ENCODE assay signal across 1 cellular context in the genomic region with DNA sequence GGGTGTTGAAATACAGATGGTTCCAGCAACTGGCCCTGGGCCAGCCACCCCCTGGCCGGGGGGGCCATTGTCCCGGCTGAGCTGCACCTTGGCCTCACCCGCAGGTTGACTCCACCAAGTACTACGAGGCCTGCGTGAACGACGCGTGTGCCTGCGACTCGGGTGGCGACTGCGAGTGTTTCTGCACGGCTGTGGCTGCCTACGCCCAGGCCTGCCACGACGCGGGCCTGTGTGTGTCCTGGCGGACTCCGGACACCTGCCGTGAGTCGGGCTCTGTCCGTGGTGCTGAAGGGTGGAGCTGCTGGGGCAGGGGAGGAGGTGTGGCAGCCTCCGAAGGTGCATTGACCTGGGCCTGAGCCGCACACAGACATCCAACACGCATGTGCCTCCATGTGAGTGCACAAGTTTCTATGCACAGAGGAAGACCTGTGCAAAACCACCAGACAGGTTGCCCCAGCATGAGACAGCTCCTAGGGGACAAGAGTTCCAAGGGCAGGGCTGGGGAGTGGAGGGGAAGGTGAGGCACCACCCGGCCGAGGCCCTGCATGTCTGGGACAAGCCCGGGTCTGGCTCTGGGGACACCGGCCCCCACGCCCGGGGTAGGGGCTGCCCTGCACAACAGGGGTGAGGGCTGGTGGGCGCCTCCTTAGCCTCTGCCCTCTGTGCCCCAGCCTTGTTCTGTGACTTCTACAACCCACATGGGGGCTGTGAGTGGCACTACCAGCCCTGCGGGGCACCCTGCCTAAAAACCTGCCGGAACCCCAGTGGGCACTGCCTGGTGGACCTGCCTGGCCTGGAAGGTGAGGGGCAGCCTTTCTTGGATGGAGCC.
A peak's percentile ranks its signal among the peaks of the same experiment; 100 is the strongest.
TF ChIP-seq lines count a peak whose summit lies in the region.

No MANE protein-coding gene starts in this region.

TF ChIP-seq in WTC11, 78 proteins besides CTCF, POLR2A, EP300 and RAD21 (continued from another document and continues in another):
- TF ChIP-seq, protein P1, sequence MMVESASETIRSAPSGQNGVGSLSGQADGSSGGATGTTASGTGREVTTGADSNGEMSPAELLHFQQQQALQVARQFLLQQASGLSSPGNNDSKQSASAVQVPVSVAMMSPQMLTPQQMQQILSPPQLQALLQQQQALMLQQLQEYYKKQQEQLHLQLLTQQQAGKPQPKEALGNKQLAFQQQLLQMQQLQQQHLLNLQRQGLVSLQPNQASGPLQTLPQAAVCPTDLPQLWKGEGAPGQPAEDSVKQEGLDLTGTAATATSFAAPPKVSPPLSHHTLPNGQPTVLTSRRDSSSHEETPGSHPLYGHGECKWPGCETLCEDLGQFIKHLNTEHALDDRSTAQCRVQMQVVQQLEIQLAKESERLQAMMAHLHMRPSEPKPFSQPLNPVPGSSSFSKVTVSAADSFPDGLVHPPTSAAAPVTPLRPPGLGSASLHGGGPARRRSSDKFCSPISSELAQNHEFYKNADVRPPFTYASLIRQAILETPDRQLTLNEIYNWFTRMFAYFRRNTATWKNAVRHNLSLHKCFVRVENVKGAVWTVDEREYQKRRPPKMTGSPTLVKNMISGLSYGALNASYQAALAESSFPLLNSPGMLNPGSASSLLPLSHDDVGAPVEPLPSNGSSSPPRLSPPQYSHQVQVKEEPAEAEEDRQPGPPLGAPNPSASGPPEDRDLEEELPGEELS (CRISPR knock-in tag; IDR thresholded peaks at IDR 0.05): peak; percentile 88
- TF ChIP-seq SP1 (CRISPR knock-in tag; conservative IDR thresholded peaks at IDR 0.05) (0 out of 2 replicates have a peak, but pooled peaks have one; percentile 15), CREM (CRISPR knock-in tag; IDR thresholded peaks at IDR 0.05) (peak; percentile 54; the same call in 1 of the 2 replicates), HMGA2 (CRISPR knock-in tag; IDR thresholded peaks at IDR 0.05) (no peak), NFYB (CRISPR knock-in tag; conservative IDR thresholded peaks at IDR 0.05; ENCODE audit: low read depth) (0 out of 2 replicates have a peak, but pooled peaks have one; percentile 13), ZNF671 (CRISPR knock-in tag; IDR thresholded peaks at IDR 0.05) (no peak), NR3C1 (CRISPR knock-in tag; conservative IDR thresholded peaks at IDR 0.05; ENCODE audit: low read depth) (0 out of 2 replicates have a peak, but pooled peaks have one; percentile 55), SMAD3 (CRISPR knock-in tag; IDR thresholded peaks at IDR 0.05; ENCODE audit: borderline replicate concordance) (peak; percentile 78; the same call in 1 of the 2 replicates), KAT7 (CRISPR knock-in tag; IDR thresholded peaks at IDR 0.05; ENCODE audit: borderline replicate concordance) (0 out of 2 replicates have a peak, but pooled peaks have one; percentile 37), JAZF1 (CRISPR knock-in tag; IDR thresholded peaks at IDR 0.05) (no peak), ZNF138 (CRISPR knock-in tag; conservative IDR thresholded peaks at IDR 0.05) (no peak), TP53 (CRISPR knock-in tag; IDR thresholded peaks at IDR 0.05) (peak; percentile 85; the same call in 1 of the 2 replicates), SMAD4 (CRISPR knock-in tag; IDR thresholded peaks at IDR 0.05) (peak; percentile 85; the same call in 1 of the 2 replicates), TCF7 (CRISPR knock-in tag; IDR thresholded peaks at IDR 0.05; ENCODE audit: low read depth) (no peak), RELA (CRISPR knock-in tag; IDR thresholded peaks at IDR 0.05; ENCODE audit: borderline replicate concordance) (peak; percentile 65; the same call in 1 of the 2 replicates), PRRX2 (CRISPR knock-in tag; IDR thresholded peaks at IDR 0.05) (no peak), NR1H2 (CRISPR knock-in tag; IDR thresholded peaks at IDR 0.05) (no peak), ETV6 (CRISPR knock-in tag; IDR thresholded peaks at IDR 0.05) (no peak; the same call in 1 of the 2 replicates), ZNF317 (CRISPR knock-in tag; IDR thresholded peaks at IDR 0.05; ENCODE audit: borderline replicate concordance, low read depth) (no peak), TEAD1 (CRISPR knock-in tag; IDR thresholded peaks at IDR 0.05) (peak; percentile 86), GRHL2 (CRISPR knock-in tag; IDR thresholded peaks at IDR 0.05; ENCODE audit: insufficient replicate concordance, severe bottlenecking) (no peak), MYBL2 (CRISPR knock-in tag; IDR thresholded peaks at IDR 0.05) (0 out of 2 replicates have a peak, but pooled peaks have one; percentile 24), GABPB1 (CRISPR knock-in tag; IDR thresholded peaks at IDR 0.05) (no peak), FOXK1 (CRISPR knock-in tag; IDR thresholded peaks at IDR 0.05) (0 out of 2 replicates have a peak, but pooled peaks have one; percentile 46), FOXP1 (CRISPR knock-in tag; IDR thresholded peaks at IDR 0.05; ENCODE audit: borderline replicate concordance) (peak; percentile 64; the same call in 1 of the 2 replicates), EMX1 (CRISPR knock-in tag; IDR thresholded peaks at IDR 0.05) (no peak)
- TF ChIP-seq, protein P2, sequence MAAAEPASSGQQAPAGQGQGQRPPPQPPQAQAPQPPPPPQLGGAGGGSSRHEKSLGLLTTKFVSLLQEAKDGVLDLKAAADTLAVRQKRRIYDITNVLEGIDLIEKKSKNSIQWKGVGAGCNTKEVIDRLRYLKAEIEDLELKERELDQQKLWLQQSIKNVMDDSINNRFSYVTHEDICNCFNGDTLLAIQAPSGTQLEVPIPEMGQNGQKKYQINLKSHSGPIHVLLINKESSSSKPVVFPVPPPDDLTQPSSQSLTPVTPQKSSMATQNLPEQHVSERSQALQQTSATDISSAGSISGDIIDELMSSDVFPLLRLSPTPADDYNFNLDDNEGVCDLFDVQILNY (CRISPR knock-in tag; IDR thresholded peaks at IDR 0.05): no peak
- TF ChIP-seq, protein P3, sequence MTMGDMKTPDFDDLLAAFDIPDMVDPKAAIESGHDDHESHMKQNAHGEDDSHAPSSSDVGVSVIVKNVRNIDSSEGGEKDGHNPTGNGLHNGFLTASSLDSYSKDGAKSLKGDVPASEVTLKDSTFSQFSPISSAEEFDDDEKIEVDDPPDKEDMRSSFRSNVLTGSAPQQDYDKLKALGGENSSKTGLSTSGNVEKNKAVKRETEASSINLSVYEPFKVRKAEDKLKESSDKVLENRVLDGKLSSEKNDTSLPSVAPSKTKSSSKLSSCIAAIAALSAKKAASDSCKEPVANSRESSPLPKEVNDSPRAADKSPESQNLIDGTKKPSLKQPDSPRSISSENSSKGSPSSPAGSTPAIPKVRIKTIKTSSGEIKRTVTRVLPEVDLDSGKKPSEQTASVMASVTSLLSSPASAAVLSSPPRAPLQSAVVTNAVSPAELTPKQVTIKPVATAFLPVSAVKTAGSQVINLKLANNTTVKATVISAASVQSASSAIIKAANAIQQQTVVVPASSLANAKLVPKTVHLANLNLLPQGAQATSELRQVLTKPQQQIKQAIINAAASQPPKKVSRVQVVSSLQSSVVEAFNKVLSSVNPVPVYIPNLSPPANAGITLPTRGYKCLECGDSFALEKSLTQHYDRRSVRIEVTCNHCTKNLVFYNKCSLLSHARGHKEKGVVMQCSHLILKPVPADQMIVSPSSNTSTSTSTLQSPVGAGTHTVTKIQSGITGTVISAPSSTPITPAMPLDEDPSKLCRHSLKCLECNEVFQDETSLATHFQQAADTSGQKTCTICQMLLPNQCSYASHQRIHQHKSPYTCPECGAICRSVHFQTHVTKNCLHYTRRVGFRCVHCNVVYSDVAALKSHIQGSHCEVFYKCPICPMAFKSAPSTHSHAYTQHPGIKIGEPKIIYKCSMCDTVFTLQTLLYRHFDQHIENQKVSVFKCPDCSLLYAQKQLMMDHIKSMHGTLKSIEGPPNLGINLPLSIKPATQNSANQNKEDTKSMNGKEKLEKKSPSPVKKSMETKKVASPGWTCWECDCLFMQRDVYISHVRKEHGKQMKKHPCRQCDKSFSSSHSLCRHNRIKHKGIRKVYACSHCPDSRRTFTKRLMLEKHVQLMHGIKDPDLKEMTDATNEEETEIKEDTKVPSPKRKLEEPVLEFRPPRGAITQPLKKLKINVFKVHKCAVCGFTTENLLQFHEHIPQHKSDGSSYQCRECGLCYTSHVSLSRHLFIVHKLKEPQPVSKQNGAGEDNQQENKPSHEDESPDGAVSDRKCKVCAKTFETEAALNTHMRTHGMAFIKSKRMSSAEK (CRISPR knock-in tag; IDR thresholded peaks at IDR 0.05; ENCODE audit: borderline replicate concordance): no peak
- TF ChIP-seq, protein P4, sequence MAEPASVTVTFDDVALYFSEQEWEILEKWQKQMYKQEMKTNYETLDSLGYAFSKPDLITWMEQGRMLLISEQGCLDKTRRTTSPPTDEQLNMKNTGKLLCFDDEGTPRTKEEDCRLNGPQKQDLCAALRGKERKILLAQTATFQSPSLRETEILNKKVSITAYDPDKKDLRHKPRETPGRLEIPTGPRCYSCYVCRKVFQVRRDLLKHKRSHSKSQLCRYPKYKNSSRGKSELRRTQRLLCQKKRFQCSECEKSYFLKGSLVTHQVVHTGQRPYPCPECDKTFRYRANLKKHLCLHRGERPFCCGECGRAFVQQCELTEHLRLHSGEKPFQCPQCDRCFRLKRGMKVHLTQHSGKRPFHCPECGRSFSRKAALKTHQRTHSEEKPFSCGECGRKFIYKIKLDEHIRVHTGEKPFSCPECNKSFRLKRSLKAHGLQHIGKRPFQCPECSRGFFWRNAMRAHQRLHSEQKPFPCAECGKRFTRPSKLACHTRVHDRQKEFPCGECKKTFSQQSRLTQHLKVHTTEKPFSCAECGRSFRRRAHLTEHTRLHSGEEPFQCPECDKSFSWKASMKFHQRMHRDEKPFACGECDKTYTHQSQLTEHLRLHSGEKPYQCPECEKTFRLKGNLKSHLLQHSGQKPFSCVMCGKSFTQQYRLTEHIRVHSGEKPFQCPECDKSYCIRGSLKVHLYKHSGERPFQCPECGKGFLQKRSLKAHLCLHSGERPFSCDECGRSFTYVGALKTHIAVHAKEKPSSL (CRISPR knock-in tag; conservative IDR thresholded peaks at IDR 0.05): no peak
- TF ChIP-seq, protein P5, sequence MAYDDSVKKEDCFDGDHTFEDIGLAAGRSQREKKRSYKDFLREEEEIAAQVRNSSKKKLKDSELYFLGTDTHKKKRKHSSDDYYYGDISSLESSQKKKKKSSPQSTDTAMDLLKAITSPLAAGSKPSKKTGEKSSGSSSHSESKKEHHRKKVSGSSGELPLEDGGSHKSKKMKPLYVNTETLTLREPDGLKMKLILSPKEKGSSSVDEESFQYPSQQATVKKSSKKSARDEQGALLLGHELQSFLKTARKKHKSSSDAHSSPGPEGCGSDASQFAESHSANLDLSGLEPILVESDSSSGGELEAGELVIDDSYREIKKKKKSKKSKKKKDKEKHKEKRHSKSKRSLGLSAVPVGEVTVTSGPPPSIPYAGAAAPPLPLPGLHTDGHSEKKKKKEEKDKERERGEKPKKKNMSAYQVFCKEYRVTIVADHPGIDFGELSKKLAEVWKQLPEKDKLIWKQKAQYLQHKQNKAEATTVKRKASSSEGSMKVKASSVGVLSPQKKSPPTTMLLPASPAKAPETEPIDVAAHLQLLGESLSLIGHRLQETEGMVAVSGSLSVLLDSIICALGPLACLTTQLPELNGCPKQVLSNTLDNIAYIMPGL (CRISPR knock-in tag; IDR thresholded peaks at IDR 0.05): no peak
- TF ChIP-seq, protein P6, sequence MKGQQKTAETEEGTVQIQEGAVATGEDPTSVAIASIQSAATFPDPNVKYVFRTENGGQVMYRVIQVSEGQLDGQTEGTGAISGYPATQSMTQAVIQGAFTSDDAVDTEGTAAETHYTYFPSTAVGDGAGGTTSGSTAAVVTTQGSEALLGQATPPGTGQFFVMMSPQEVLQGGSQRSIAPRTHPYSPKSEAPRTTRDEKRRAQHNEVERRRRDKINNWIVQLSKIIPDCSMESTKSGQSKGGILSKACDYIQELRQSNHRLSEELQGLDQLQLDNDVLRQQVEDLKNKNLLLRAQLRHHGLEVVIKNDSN (CRISPR knock-in tag; IDR thresholded peaks at IDR 0.05): no peak
- TF ChIP-seq, protein P7, sequence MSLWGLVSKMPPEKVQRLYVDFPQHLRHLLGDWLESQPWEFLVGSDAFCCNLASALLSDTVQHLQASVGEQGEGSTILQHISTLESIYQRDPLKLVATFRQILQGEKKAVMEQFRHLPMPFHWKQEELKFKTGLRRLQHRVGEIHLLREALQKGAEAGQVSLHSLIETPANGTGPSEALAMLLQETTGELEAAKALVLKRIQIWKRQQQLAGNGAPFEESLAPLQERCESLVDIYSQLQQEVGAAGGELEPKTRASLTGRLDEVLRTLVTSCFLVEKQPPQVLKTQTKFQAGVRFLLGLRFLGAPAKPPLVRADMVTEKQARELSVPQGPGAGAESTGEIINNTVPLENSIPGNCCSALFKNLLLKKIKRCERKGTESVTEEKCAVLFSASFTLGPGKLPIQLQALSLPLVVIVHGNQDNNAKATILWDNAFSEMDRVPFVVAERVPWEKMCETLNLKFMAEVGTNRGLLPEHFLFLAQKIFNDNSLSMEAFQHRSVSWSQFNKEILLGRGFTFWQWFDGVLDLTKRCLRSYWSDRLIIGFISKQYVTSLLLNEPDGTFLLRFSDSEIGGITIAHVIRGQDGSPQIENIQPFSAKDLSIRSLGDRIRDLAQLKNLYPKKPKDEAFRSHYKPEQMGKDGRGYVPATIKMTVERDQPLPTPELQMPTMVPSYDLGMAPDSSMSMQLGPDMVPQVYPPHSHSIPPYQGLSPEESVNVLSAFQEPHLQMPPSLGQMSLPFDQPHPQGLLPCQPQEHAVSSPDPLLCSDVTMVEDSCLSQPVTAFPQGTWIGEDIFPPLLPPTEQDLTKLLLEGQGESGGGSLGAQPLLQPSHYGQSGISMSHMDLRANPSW (CRISPR knock-in tag; conservative IDR thresholded peaks at IDR 0.05; ENCODE audit: low read depth): no peak
- TF ChIP-seq, protein P8, sequence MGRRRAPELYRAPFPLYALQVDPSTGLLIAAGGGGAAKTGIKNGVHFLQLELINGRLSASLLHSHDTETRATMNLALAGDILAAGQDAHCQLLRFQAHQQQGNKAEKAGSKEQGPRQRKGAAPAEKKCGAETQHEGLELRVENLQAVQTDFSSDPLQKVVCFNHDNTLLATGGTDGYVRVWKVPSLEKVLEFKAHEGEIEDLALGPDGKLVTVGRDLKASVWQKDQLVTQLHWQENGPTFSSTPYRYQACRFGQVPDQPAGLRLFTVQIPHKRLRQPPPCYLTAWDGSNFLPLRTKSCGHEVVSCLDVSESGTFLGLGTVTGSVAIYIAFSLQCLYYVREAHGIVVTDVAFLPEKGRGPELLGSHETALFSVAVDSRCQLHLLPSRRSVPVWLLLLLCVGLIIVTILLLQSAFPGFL (CRISPR knock-in tag; IDR thresholded peaks at IDR 0.05; ENCODE audit: borderline replicate concordance): 0 out of 2 replicates have a peak, but pooled peaks have one; percentile 48
- TF ChIP-seq, protein P9, sequence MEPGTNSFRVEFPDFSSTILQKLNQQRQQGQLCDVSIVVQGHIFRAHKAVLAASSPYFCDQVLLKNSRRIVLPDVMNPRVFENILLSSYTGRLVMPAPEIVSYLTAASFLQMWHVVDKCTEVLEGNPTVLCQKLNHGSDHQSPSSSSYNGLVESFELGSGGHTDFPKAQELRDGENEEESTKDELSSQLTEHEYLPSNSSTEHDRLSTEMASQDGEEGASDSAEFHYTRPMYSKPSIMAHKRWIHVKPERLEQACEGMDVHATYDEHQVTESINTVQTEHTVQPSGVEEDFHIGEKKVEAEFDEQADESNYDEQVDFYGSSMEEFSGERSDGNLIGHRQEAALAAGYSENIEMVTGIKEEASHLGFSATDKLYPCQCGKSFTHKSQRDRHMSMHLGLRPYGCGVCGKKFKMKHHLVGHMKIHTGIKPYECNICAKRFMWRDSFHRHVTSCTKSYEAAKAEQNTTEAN (CRISPR knock-in tag; IDR thresholded peaks at IDR 0.05): no peak
- TF ChIP-seq, protein P10, sequence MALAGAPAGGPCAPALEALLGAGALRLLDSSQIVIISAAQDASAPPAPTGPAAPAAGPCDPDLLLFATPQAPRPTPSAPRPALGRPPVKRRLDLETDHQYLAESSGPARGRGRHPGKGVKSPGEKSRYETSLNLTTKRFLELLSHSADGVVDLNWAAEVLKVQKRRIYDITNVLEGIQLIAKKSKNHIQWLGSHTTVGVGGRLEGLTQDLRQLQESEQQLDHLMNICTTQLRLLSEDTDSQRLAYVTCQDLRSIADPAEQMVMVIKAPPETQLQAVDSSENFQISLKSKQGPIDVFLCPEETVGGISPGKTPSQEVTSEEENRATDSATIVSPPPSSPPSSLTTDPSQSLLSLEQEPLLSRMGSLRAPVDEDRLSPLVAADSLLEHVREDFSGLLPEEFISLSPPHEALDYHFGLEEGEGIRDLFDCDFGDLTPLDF (CRISPR knock-in tag; IDR thresholded peaks at IDR 0.05): 0 out of 2 replicates have a peak, but pooled peaks have one; percentile 44
